9 cellular contexts compared by ENCODE assay signal in genomic region chr2:44941551-44942234, GRCh38. TPM values are rescaled to one million over a fixed set of nuclear protein-coding genes. Genes with fewer than 3 reads are reported as not detected.
A peak's percentile ranks its signal among the peaks of the same experiment; 100 is the strongest.
DNase-seq lines count a peak whose midpoint lies in the region; ATAC-seq, FAIRE-seq and TF ChIP-seq lines count a peak whose summit lies in the region.
"Had no signal": no experiment of that assay in that cellular context is flagged by ENCODE, and none has a peak within 500 bp of the region (broad histone marks: within the 10 kb centered on the region; RNA-seq: fewer than 3 reads in every experiment).

Gene SIX3 (plus strand): TSS chr2:44941702. CDS start chr2:44942105, 403 bp downstream.

- ATAC-seq in HG03342 (IDR thresholded peaks at IDR 0.05; ENCODE audit: unreplicated experiment) (peak; percentile 47), T-cell (replicated peaks in 1 of 4) (peak; percentile 30 to 78 (median 48)), pancreas (peak in 3 of 4 donors; percentile 53 to 58 (median 57))

- in situ Hi-C loops in ACHN (cut with HindIII; ENCODE audit: low pct_ligation_motif_present, low pct_unique_long_range_greater_than_20kb, low sequenced_read_pairs) (no loop called here), GM13976 (cut with MboI; ENCODE audit: low sequenced_read_pairs, unreplicated experiment) (no loop called here)

- H3K4me1 ChIP-seq in endodermal cell (ENCODE audit: control insufficient read depth, insufficient read depth, low read length) (peaks cover 16% of the 10 kb centered on the region), pancreas (peaks cover 0 to 8% (median 5%) of the 10 kb centered on the region in 3 donors)

- H3K4me3 Mint-ChIP-seq in T-cell = peak within 1 kb of the TSS; percentile 71 to 81 (median 78)
- H3K4me3 Mint-ChIP-seq in endodermal cell = peak within 1 kb of the TSS; percentile 69

- TF ChIP-seq CTCF in GM13976 (IDR thresholded peaks at IDR 0.05; ENCODE audit: borderline replicate concordance, control extremely low read depth, extremely low read depth, insufficient read depth, missing control alignments) (no peak), endodermal cell (conservative IDR thresholded peaks at IDR 0.05) (no peak), pancreas (IDR thresholded peaks at IDR 0.05) (no peak)

- H3K9me3 Mint-ChIP-seq in T-cell (no peaks in the 10 kb centered on the region), endodermal cell (no peaks in the 10 kb centered on the region)

- intact Hi-C loops in pancreas (cut with DNase I) = no loop called here

- H3K4me3 ChIP-seq in endodermal cell (ENCODE audit: low read length) = peak within 1 kb of the TSS; percentile 79
- H3K4me3 ChIP-seq in pancreas = peak within 1 kb of the TSS in 2 of 4 donors; percentile 26 to 38

- POLR2A ChIA-PET in T-cell (lab: Charles Lee) = no interaction called here

- H3K27ac Mint-ChIP-seq in T-cell (no peak within 1 kb of the TSS), endodermal cell (no peak within 1 kb of the TSS)

- no peaks in the 10 kb centered on the region for H3K36me3 Mint-ChIP-seq in T-cell
- H3K36me3 Mint-ChIP-seq in endodermal cell (ENCODE audit: low read depth) = no peaks in the 10 kb centered on the region

- no peak within 1 kb of the TSS for H3K27ac ChIP-seq in endodermal cell (ENCODE audit: low read depth, low read length)
- no peak within 1 kb of the TSS for H3K27ac ChIP-seq in pancreas

- H3K36me3 ChIP-seq in endodermal cell (ENCODE audit: control insufficient read depth, insufficient read depth, low read length) (no peaks in the 10 kb centered on the region), pancreas (no peaks in the 10 kb centered on the region)

- H3K9me3 ChIP-seq in endodermal cell (ENCODE audit: control insufficient read depth, low read length) (no peaks in the 10 kb centered on the region), pancreas (no peaks in the 10 kb centered on the region)

- 0% methylated on average over 2 to 30 of the region's 39 CpGs for WGBS in endodermal cell (ENCODE audit: insufficient coverage in 1 of 2, insufficient read length in 1 of 2), 2 experiments
- WGBS in pancreas, 2 donors = 1% methylated on average over 39 of the region's 39 CpGs

- H3K27me3 ChIP-seq in endodermal cell (ENCODE audit: control insufficient read depth, insufficient read depth, low read length, poor library complexity, severe bottlenecking) (peaks cover 99% of the 10 kb centered on the region), pancreas (peaks cover 4 to 44% (median 13%) of the 10 kb centered on the region in 4 donors)

- CTCF ChIA-PET in T-cell (lab: Charles Lee) = no interaction called here

- H3K4me1 Mint-ChIP-seq in T-cell (peaks cover 55 to 63% (median 58%) of the 10 kb centered on the region in 3 donors), endodermal cell (peaks cover 51% of the 10 kb centered on the region)

- H3K27me3 Mint-ChIP-seq in T-cell (peaks cover 55 to 77% of the 10 kb centered on the region in 2 donors), endodermal cell (ENCODE audit: insufficient read depth) (peaks cover 89% of the 10 kb centered on the region)

- DNase-seq in ACHN (peak; percentile 49), GM13976 (ENCODE audit: low spot score) (peak; percentile 76), T-cell (peak in 16 of 34 experiments; percentile 4 to 33 (median 14)), endodermal cell (peak; percentile 86), pancreas (no peak), HK-2 (ENCODE audit: unreplicated experiment) (no peak)
- DNase-seq in NK-92 treated with Interleukin-12 subunit alpha and Interleukin-12 subunit beta, amount 100 ng/mL, for 24 hours (lab: John Stamatoyannopoulos, UW) = no peak

- FAIRE-seq in pancreas (lab: Jason Lieb, UNC) = no peak

- H3K9ac ChIP-seq in endodermal cell (ENCODE audit: extremely low read depth, low read length, poor library complexity, severe bottlenecking) = no peak within 1 kb of the TSS

RNA-seq across cellular contexts. Expression of gene SIX3, which starts in this region (rescaled TPM):
- total RNA-seq in T-cell (under 1 TPM in 1 of 5 donors, not detected in 4; 0.23 TPM), endodermal cell (1 to 10 TPM; 1.9 to 5.7 TPM), pancreas (under 1 TPM; 0.19 to 0.72 (median 0.25) TPM)
- 0.71 TPM for polyA plus RNA-seq in endodermal cell (2013, experiment 1 of 2)
- 0.62 TPM for polyA plus RNA-seq in endodermal cell (2013, experiment 2 of 2)
- 1 to 10 TPM; 1.4 to 1.7 TPM for polyA plus RNA-seq in pancreas
- total RNA-seq: kidney epithelial cell had no signal

Comparison
In these comparisons a context has a peak if more than half of its experiments do, and no peak if none do; other contexts are left out.
1. Peak in ATAC-seq in T-cell; RNA of the gene not detected or under 1 TPM.
2. DNase-seq: peak in ACHN (single experiment), GM13976 (single experiment) and endodermal cell (single experiment); none in pancreas (0 of 6), NK-92 treated with Interleukin-12 subunit alpha and Interleukin-12 subunit beta, amount 100 ng/mL, for 24 hours (single experiment) and HK-2 (single experiment).
3. Peak in every context shown above with its lines, with median percentiles within 50 percentile points of each other: ATAC-seq.